In genomic region chr22:46299101-46299500, GRCh38 we compare ENCODE assay signal across 22 cellular contexts. TPM values are rescaled to one million over a fixed set of nuclear protein-coding genes. Genes with fewer than 3 reads are reported as not detected.
DNase-seq lines count a peak whose midpoint lies in the region; ATAC-seq and TF ChIP-seq lines count a peak whose summit lies in the region.
"Had no signal": no experiment of that assay in that cellular context is flagged by ENCODE, and none has a peak within 500 bp of the region (broad histone marks: within the 10 kb centered on the region; RNA-seq: fewer than 3 reads in every experiment).

No MANE protein-coding gene starts in this region.

- in situ Hi-C loops in GM13976 (cut with MboI; ENCODE audit: low sequenced_read_pairs, unreplicated experiment): no loop called here

- H3K36me3 ChIP-seq in BLaER1: peaks cover 59% of the 10 kb centered on the region
- H3K36me3 ChIP-seq in trophoblast cell (ENCODE audit: control insufficient read depth in 1 of 2, insufficient read depth in 2 of 2, low read length in 2 of 2): peaks cover 13 to 24% of the 10 kb centered on the region in 2 experiments
- H3K36me3 ChIP-seq: brain microvascular endothelial cell, right lobe of liver had no signal

- no peak overlapping the region for H3K14ac ChIP-seq in trophoblast cell (ENCODE audit: low read length)

- H3K36me3 Mint-ChIP-seq in Calu3 (ENCODE audit: insufficient read depth, unreplicated experiment) (peaks cover 47% of the 10 kb centered on the region), mesothelial cell of epicardium (peaks cover 16% of the 10 kb centered on the region)
- peaks cover 65% of the 10 kb centered on the region for H3K36me3 Mint-ChIP-seq in activated CD8-positive, alpha-beta T cell treated with anti-CD3 and anti-CD28 coated beads, Interleukin-2, amount 10 ng/mL, durations not matched to agents 7 days and 5 days (ENCODE audit: low read depth)
- H3K36me3 Mint-ChIP-seq in stimulated activated naive B cell treated with anti-CD40 and anti-IgM and Interleukin-4, amounts not matched to agents 10 μg/mL and 1 μg/mL and 100 μg/mL, for 72 hours: peaks cover 2 to 11% of the 10 kb centered on the region in 2 donors

- H4K91ac ChIP-seq in trophoblast cell (ENCODE audit: low read depth, low read length): no peak overlapping the region

- no TSS peak for BruUV-seq in Calu3 (replicated peaks; lab: Mats Ljungman, UMichigan)

- no peak overlapping the region for H3K18ac ChIP-seq in trophoblast cell (ENCODE audit: low read length)

- H3K27me3 ChIP-seq in BLaER1 (no peaks in the 10 kb centered on the region), trophoblast cell (ENCODE audit: insufficient read depth, low read length) (no peaks in the 10 kb centered on the region)
- H3K27me3 ChIP-seq: brain microvascular endothelial cell, dorsolateral prefrontal cortex, esophagus muscularis mucosa, neutrophil, right lobe of liver, SJCRH30, testis had no signal

- no peak overlapping the region for H2AK5ac ChIP-seq in trophoblast cell (ENCODE audit: low read length)

- H3K9me3 ChIP-seq in BLaER1 (no peaks in the 10 kb centered on the region), trophoblast cell (ENCODE audit: insufficient read depth, low read depth, low read length) (peaks cover 1% of the 10 kb centered on the region)
- H3K9me3 ChIP-seq: esophagus muscularis mucosa, neutrophil, right lobe of liver, SJCRH30, testis had no signal

- no peak overlapping the region for H3K27ac Mint-ChIP-seq in Calu3 (ENCODE audit: unreplicated experiment)
- no peak overlapping the region for H3K27ac Mint-ChIP-seq in activated CD8-positive, alpha-beta T cell treated with anti-CD3 and anti-CD28 coated beads, Interleukin-2, amount 10 ng/mL, durations not matched to agents 7 days and 5 days
- H3K27ac Mint-ChIP-seq in mesothelial cell of epicardium: no peak overlapping the region
- H3K27ac Mint-ChIP-seq in stimulated activated naive B cell treated with anti-CD40 and anti-IgM and Interleukin-4, amounts not matched to agents 10 μg/mL and 1 μg/mL and 100 μg/mL, for 72 hours: no peak overlapping the region

- no CpG with 5 or more reads among the region's 13 CpGs for WGBS in trophoblast cell (ENCODE audit: extremely low coverage, insufficient coverage, insufficient read length)

- H3K4me3 Mint-ChIP-seq in Calu3 (ENCODE audit: low read depth, unreplicated experiment): peak overlapping the region; percentile 98
- peak overlapping the region; percentile 89 for H3K4me3 Mint-ChIP-seq in activated CD8-positive, alpha-beta T cell treated with anti-CD3 and anti-CD28 coated beads, Interleukin-2, amount 10 ng/mL, durations not matched to agents 7 days and 5 days
- H3K4me3 Mint-ChIP-seq in mesothelial cell of epicardium: peak overlapping the region; percentile 54
- no peak overlapping the region for H3K4me3 Mint-ChIP-seq in stimulated activated naive B cell treated with anti-CD40 and anti-IgM and Interleukin-4, amounts not matched to agents 10 μg/mL and 1 μg/mL and 100 μg/mL, for 72 hours

- TF ChIP-seq CTCF in Calu3 (IDR thresholded peaks at IDR 0.05; ENCODE audit: unreplicated experiment): no peak
- no peak for TF ChIP-seq CTCF in mesothelial cell of epicardium (IDR thresholded peaks at IDR 0.05; ENCODE audit: unreplicated experiment)
- no peak for TF ChIP-seq CTCF in GM13976 (IDR thresholded peaks at IDR 0.05; ENCODE audit: borderline replicate concordance, control extremely low read depth, extremely low read depth, insufficient read depth, missing control alignments)

- no peak overlapping the region for H2BK120ac ChIP-seq in trophoblast cell (ENCODE audit: insufficient read depth, low read length, poor library complexity)

- H3K9ac ChIP-seq in BLaER1 (peak overlapping the region; percentile 28; the same call in 1 of the 2 replicates), trophoblast cell (ENCODE audit: low read length) (no peak overlapping the region)

- intact Hi-C loops in Calu3 (cut with micrococcal nuclease; ENCODE audit: unreplicated experiment): no loop called here

- H2BK5ac ChIP-seq in trophoblast cell (ENCODE audit: low read depth, low read length, poor library complexity): no peak overlapping the region

- H3K4me3 ChIP-seq in BLaER1: no peak overlapping the region
- no peak overlapping the region for H3K4me3 ChIP-seq in trophoblast cell (ENCODE audit: low read depth, low read length)
- H3K4me3 ChIP-seq: dorsolateral prefrontal cortex, esophagus muscularis mucosa, right lobe of liver, SJCRH30, testis had no signal

- H3K4me1 ChIP-seq in BLaER1: peaks cover 59% of the 10 kb centered on the region
- peaks cover 6 to 10% of the 10 kb centered on the region in 2 experiments for H3K4me1 ChIP-seq in trophoblast cell (ENCODE audit: control insufficient read depth in 1 of 2, insufficient read depth in 2 of 2, low read length in 2 of 2)

- POLR2A ChIA-PET in activated CD8-positive, alpha-beta T cell treated with anti-CD3 and anti-CD28 coated beads, Interleukin-2, amount 10 ng/mL, durations not matched to agents 7 days and 5 days (lab: Charles Lee): no interaction called here

- peaks cover 38% of the 10 kb centered on the region for H3K4me1 Mint-ChIP-seq in Calu3 (ENCODE audit: low read depth, unreplicated experiment)
- H3K4me1 Mint-ChIP-seq in activated CD8-positive, alpha-beta T cell treated with anti-CD3 and anti-CD28 coated beads, Interleukin-2, amount 10 ng/mL, durations not matched to agents 7 days and 5 days (ENCODE audit: low read depth): peaks cover 61% of the 10 kb centered on the region
- H3K4me1 Mint-ChIP-seq in mesothelial cell of epicardium: peaks cover 29% of the 10 kb centered on the region
- peaks cover 23 to 25% of the 10 kb centered on the region in 2 donors for H3K4me1 Mint-ChIP-seq in stimulated activated naive B cell treated with anti-CD40 and anti-IgM and Interleukin-4, amounts not matched to agents 10 μg/mL and 1 μg/mL and 100 μg/mL, for 72 hours

- H2AFZ ChIP-seq in trophoblast cell (ENCODE audit: insufficient read depth, low read length, poor library complexity): no peak overlapping the region

- H3K79me1 ChIP-seq in trophoblast cell (ENCODE audit: low read length): peaks cover 10% of the 10 kb centered on the region

- DNase-seq in Calu3 (no peak), mesothelial cell of epicardium (ENCODE audit: low spot score in 2 of 2, unreplicated experiment in 2 of 2) (no peak), GM13976 (ENCODE audit: low spot score) (no peak), trophoblast cell (no peak)
- DNase-seq in activated CD8-positive, alpha-beta T cell treated with anti-CD3 and anti-CD28 coated beads, Interleukin-2, amount 10 ng/mL, durations not matched to agents 7 days and 5 days: no peak
- DNase-seq in stimulated activated naive B cell treated with anti-CD40 and anti-IgM and Interleukin-4, amounts not matched to agents 10 μg/mL and 1 μg/mL and 100 μg/mL, for 72 hours: no peak
- DNase-seq: activated gamma-delta T cell; brain microvascular endothelial cell; DMS 273 treated with DMSO at 0.1 percent for 48 hours; dorsolateral prefrontal cortex; head of caudate nucleus; MM.1S; NCI-H187; right lobe of liver; SJCRH30; stimulated activated CD4-positive, alpha-beta T cell treated with anti-CD3 and anti-CD28 coated beads, Interleukin-2, amount 100 ng/mL, for 24 hours; testis had no signal

- H3K79me2 ChIP-seq in trophoblast cell (ENCODE audit: control insufficient read depth, insufficient read depth, low read length, poor library complexity): peaks cover 12% of the 10 kb centered on the region

- no peak overlapping the region for H3K23ac ChIP-seq in trophoblast cell (ENCODE audit: low read length)

- CTCF ChIA-PET in Calu3 (lab: Charles Lee): no interaction called here
- CTCF ChIA-PET in activated CD8-positive, alpha-beta T cell treated with anti-CD3 and anti-CD28 coated beads, Interleukin-2, amount 10 ng/mL, durations not matched to agents 7 days and 5 days (lab: Charles Lee): interaction anchor here (1.3 to 1.5 kb wide), 2 partner anchors 49 to 177 kb away, joined by 3 to 5 read pairs; partner anchors contain the start of gene CDPF1

- no peak overlapping the region for H3K4ac ChIP-seq in trophoblast cell (ENCODE audit: low read depth, low read length)

- peak overlapping the region; percentile 88 for H3K4me2 ChIP-seq in BLaER1
- H3K4me2 ChIP-seq in trophoblast cell (ENCODE audit: low read length): no peak overlapping the region

- H4K20me1 ChIP-seq in BLaER1: peaks cover 18% of the 10 kb centered on the region

- H3K9me3 Mint-ChIP-seq in Calu3 (ENCODE audit: low read depth, unreplicated experiment) (no peaks in the 10 kb centered on the region), mesothelial cell of epicardium (no peaks in the 10 kb centered on the region)
- no peaks in the 10 kb centered on the region for H3K9me3 Mint-ChIP-seq in activated CD8-positive, alpha-beta T cell treated with anti-CD3 and anti-CD28 coated beads, Interleukin-2, amount 10 ng/mL, durations not matched to agents 7 days and 5 days (ENCODE audit: insufficient read depth)
- H3K9me3 Mint-ChIP-seq in stimulated activated naive B cell treated with anti-CD40 and anti-IgM and Interleukin-4, amounts not matched to agents 10 μg/mL and 1 μg/mL and 100 μg/mL, for 72 hours: no peaks in the 10 kb centered on the region

- no peak overlapping the region for H4K8ac ChIP-seq in trophoblast cell (ENCODE audit: low read depth, low read length)

- H2BK12ac ChIP-seq in trophoblast cell (ENCODE audit: low read length): no peak overlapping the region

- no peak overlapping the region for H4K12ac ChIP-seq in trophoblast cell (ENCODE audit: low read depth, low read length)

- H3K27me3 Mint-ChIP-seq in Calu3 (ENCODE audit: unreplicated experiment) (no peaks in the 10 kb centered on the region), mesothelial cell of epicardium (ENCODE audit: low read depth) (no peaks in the 10 kb centered on the region)
- no peaks in the 10 kb centered on the region for H3K27me3 Mint-ChIP-seq in activated CD8-positive, alpha-beta T cell treated with anti-CD3 and anti-CD28 coated beads, Interleukin-2, amount 10 ng/mL, durations not matched to agents 7 days and 5 days (ENCODE audit: low read depth)
- H3K27me3 Mint-ChIP-seq in stimulated activated naive B cell treated with anti-CD40 and anti-IgM and Interleukin-4, amounts not matched to agents 10 μg/mL and 1 μg/mL and 100 μg/mL, for 72 hours: peaks cover 0 to 6% of the 10 kb centered on the region in 2 donors

- no peak for ATAC-seq in activated CD8-positive, alpha-beta T cell treated with anti-CD3 and anti-CD28 coated beads, Interleukin-2, amount 10 ng/mL, durations not matched to agents 7 days and 5 days
- no peak for ATAC-seq in stimulated activated naive B cell treated with anti-CD40 and anti-IgM and Interleukin-4, amounts not matched to agents 10 μg/mL and 1 μg/mL and 100 μg/mL, for 72 hours (replicated peaks)
- ATAC-seq in HG02571 (IDR thresholded peaks at IDR 0.05; ENCODE audit: unreplicated experiment): no peak
- ATAC-seq: right lobe of liver had no signal

- H3K27ac ChIP-seq in BLaER1 (no peak overlapping the region), trophoblast cell (ENCODE audit: low read depth, low read length) (no peak overlapping the region)
- H3K27ac ChIP-seq: brain microvascular endothelial cell, dorsolateral prefrontal cortex, esophagus muscularis mucosa, neutrophil, right lobe of liver, SJCRH30, testis had no signal

RNA-seq across cellular contexts. Expression of gene GTSE1, which starts 2.4 kb away (rescaled TPM):
- total RNA-seq in Calu3 (2022): 48.0 and 53.5 TPM in 2 replicates
- total RNA-seq in activated CD8-positive, alpha-beta T cell treated with anti-CD3 and anti-CD28 coated beads, Interleukin-2, amount 10 ng/mL, durations not matched to agents 7 days and 5 days: 100 to 1,000 TPM; 111 to 114 TPM
- 15.3 to 18.7 TPM (median 16.7 TPM) in 3 replicates for total RNA-seq in mesothelial cell of epicardium
- 20.9 and 23.5 TPM in 2 replicates for polyA plus RNA-seq in trophoblast cell (2013)

RNA-seq across cellular contexts. Expression of gene TTC38, which starts 31.3 kb away (rescaled TPM):
- 31.9 and 34.0 TPM in 2 replicates for total RNA-seq in Calu3 (2022)
- total RNA-seq in activated CD8-positive, alpha-beta T cell treated with anti-CD3 and anti-CD28 coated beads, Interleukin-2, amount 10 ng/mL, durations not matched to agents 7 days and 5 days: 10 to 100 TPM; 20.0 to 25.1 TPM
- 30.0 to 30.9 TPM (median 30.3 TPM) in 3 replicates for total RNA-seq in mesothelial cell of epicardium
- polyA plus RNA-seq in trophoblast cell (2013): 11.4 and 12.4 TPM in 2 replicates

RNA-seq across cellular contexts. Expression of gene PKDREJ, which starts 36.0 kb away (rescaled TPM):
- total RNA-seq in Calu3 (2022): 0.05 TPM in 1 of 2 replicates, not detected in the other
- total RNA-seq in activated CD8-positive, alpha-beta T cell treated with anti-CD3 and anti-CD28 coated beads, Interleukin-2, amount 10 ng/mL, durations not matched to agents 7 days and 5 days: not detected
- 0.02 to 0.04 TPM in 2 of 3 replicates, not detected in the other for total RNA-seq in mesothelial cell of epicardium
- under 0.01 TPM in 2 replicates for polyA plus RNA-seq in trophoblast cell (2013)
- total RNA-seq: NCI-H460 had no signal

RNA-seq across cellular contexts. Expression of gene TRMU, which starts 36.4 kb away (rescaled TPM):
- total RNA-seq in Calu3 (2022) (74.8 and 79.6 TPM in 2 replicates), mesothelial cell of epicardium (65.5 to 70.6 TPM (median 67.1 TPM) in 3 replicates)
- 10 to 100 TPM; 84.0 to 84.6 TPM for total RNA-seq in activated CD8-positive, alpha-beta T cell treated with anti-CD3 and anti-CD28 coated beads, Interleukin-2, amount 10 ng/mL, durations not matched to agents 7 days and 5 days
- polyA plus RNA-seq in trophoblast cell (2013): 28.5 TPM in 2 replicates

RNA-seq across cellular contexts. Expression of gene CDPF1, which starts 49.0 kb away (rescaled TPM):
- total RNA-seq in Calu3 (2022) (10.5 and 11.0 TPM in 2 replicates), mesothelial cell of epicardium (11.5 to 12.8 TPM (median 12.6 TPM) in 3 replicates)
- 10 to 100 TPM; 11.6 to 11.7 TPM for total RNA-seq in activated CD8-positive, alpha-beta T cell treated with anti-CD3 and anti-CD28 coated beads, Interleukin-2, amount 10 ng/mL, durations not matched to agents 7 days and 5 days
- 5.5 and 5.9 TPM in 2 replicates for polyA plus RNA-seq in trophoblast cell (2013)

Comparison
In these comparisons a context has a peak if more than half of its experiments do, and no peak if none do; other contexts are left out.
1. H3K4me3 Mint-ChIP-seq: peak in Calu3 (single experiment), activated CD8-positive, alpha-beta T cell treated with anti-CD3 and anti-CD28 coated beads, Interleukin-2, amount 10 ng/mL, durations not matched to agents 7 days and 5 days (single experiment) and mesothelial cell of epicardium (single experiment); none in stimulated activated naive B cell treated with anti-CD40 and anti-IgM and Interleukin-4, amounts not matched to agents 10 μg/mL and 1 μg/mL and 100 μg/mL, for 72 hours (0 of 2).